9 cellular contexts compared by ENCODE assay signal in the genomic region with DNA sequence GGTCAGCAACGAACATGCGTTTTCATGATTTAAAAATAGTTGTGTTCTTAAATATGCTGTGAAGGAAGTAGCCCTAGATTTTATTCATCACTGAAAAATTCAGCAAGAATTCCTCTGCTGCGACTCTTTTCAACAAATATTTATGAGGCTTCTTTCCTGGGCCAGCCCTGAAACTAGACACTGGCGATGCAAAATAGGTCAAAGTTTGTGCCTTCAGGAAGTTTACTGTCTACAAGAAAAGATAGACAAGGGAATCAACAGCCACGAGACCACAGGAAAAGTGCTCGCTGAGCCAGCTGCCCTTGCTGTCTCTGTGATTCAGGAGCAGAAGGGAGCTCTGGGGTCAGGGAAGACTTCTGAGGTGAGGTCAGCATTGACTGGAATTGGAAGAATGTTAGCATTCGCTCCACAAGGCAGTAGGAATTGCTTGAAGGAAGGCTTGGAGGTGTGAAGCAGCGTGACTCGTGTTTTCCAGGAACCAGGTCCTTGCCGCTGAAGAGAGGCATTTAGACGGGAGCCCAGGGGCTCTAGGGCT. TPM values are rescaled to one million over a fixed set of nuclear protein-coding genes. Genes with fewer than 3 reads are reported as not detected.
DNase-seq lines count a peak whose midpoint lies in the region; ATAC-seq and TF ChIP-seq lines count a peak whose summit lies in the region.
"Had no signal": no experiment of that assay in that cellular context is flagged by ENCODE, and none has a peak within 500 bp of the region (broad histone marks: within the 10 kb centered on the region; RNA-seq: fewer than 3 reads in every experiment).

No MANE protein-coding gene starts in this region.

- DNase-seq in OCI-LY7 (ENCODE audit: low spot score) (no peak), dedifferentiated amniotic fluid mesenchymal stem cell (ENCODE audit: extremely low spot score) (peak; percentile 73), nephron progenitor cell (no peak), CD14-positive monocyte (ENCODE audit: low spot score) (no peak), COLO829 (ENCODE audit: low spot score) (no peak)
- DNase-seq: stimulated activated CD4-positive, alpha-beta T cell treated with anti-CD3 and anti-CD28 coated beads, Interleukin-2, amount 100 ng/mL, for 24 hours had no signal

- peak overlapping the region; percentile 76 for H3K4me2 ChIP-seq in OCI-LY7 (ENCODE audit: low read length)

- H3K36me3 ChIP-seq in ES-I3 (ENCODE audit: insufficient read depth, low read length) (peaks cover 23% of the 10 kb centered on the region), OCI-LY7 (ENCODE audit: insufficient read depth, low read length) (peaks cover 30% of the 10 kb centered on the region)

- H3K27me3 Mint-ChIP-seq in nephron progenitor cell (ENCODE audit: low read depth, poor library complexity): peaks cover 2% of the 10 kb centered on the region
- no peaks in the 10 kb centered on the region for H3K27me3 Mint-ChIP-seq in CD14-positive monocyte (ENCODE audit: low read depth in 3 of 3)

- H3K4me1 Mint-ChIP-seq in nephron progenitor cell: peaks cover 56% of the 10 kb centered on the region
- peaks cover 34% of the 10 kb centered on the region for H3K4me1 Mint-ChIP-seq in CD14-positive monocyte

- ATAC-seq in HG03354 (IDR thresholded peaks at IDR 0.05; ENCODE audit: poor library complexity, severe bottlenecking, unreplicated experiment): no peak
- no peak for ATAC-seq in HG02588 (IDR thresholded peaks at IDR 0.05; ENCODE audit: unreplicated experiment)

- H3K4me3 Mint-ChIP-seq in nephron progenitor cell (peak overlapping the region; percentile 100), CD14-positive monocyte (peak overlapping the region in 1 of 2 donors; percentile 64)

- H3K36me3 Mint-ChIP-seq in nephron progenitor cell (ENCODE audit: low read depth) (peaks cover 28% of the 10 kb centered on the region), CD14-positive monocyte (peaks cover 18 to 20% of the 10 kb centered on the region in 2 donors)

- H2AFZ ChIP-seq in OCI-LY7 (ENCODE audit: low read length): no peak overlapping the region

- H3K9me3 Mint-ChIP-seq in nephron progenitor cell (no peaks in the 10 kb centered on the region), CD14-positive monocyte (no peaks in the 10 kb centered on the region)

- peaks cover 24% of the 10 kb centered on the region for H3K4me1 ChIP-seq in ES-I3 (ENCODE audit: insufficient read depth, low read length)
- peaks cover 28% of the 10 kb centered on the region for H3K4me1 ChIP-seq in OCI-LY7 (ENCODE audit: insufficient read depth, low read length, poor library complexity, severe bottlenecking)

- peaks cover 41% of the 10 kb centered on the region for H3K79me2 ChIP-seq in OCI-LY7 (ENCODE audit: insufficient read depth, low read depth, low read length)

- no peaks in the 10 kb centered on the region for H3K9me2 ChIP-seq in OCI-LY7 (ENCODE audit: insufficient read depth, low read length)

- BruUV-seq in OCI-LY7 (replicated peaks; lab: Mats Ljungman, UMichigan): no TSS peak

- H3K27ac ChIP-seq in OCI-LY7 (ENCODE audit: low read depth, low read length, poor library complexity, severe bottlenecking): no peak overlapping the region

- POLR2A ChIA-PET in OCI-LY7 (lab: Charles Lee): no interaction called here

- peak overlapping the region; percentile 98 for H3K9ac ChIP-seq in ES-I3 (ENCODE audit: low read depth, low read length)

- H3K9me3 ChIP-seq in ES-I3 (ENCODE audit: control insufficient read depth, insufficient read depth, low read length) (no peaks in the 10 kb centered on the region), OCI-LY7 (ENCODE audit: low read length) (no peaks in the 10 kb centered on the region)

- peak overlapping the region; percentile 69 for H3K27ac Mint-ChIP-seq in nephron progenitor cell
- H3K27ac Mint-ChIP-seq in CD14-positive monocyte: peak overlapping the region in 1 of 7 donors; percentile 74

- peaks cover 23% of the 10 kb centered on the region for H4K20me1 ChIP-seq in OCI-LY7 (ENCODE audit: insufficient read depth, low read length)

- CTCF ChIA-PET in OCI-LY7 (lab: Charles Lee; ENCODE audit: unreplicated experiment): no interaction called here

- peak overlapping the region; percentile 78 for H3K4me3 ChIP-seq in OCI-LY7 (ENCODE audit: low read depth, low read length, poor library complexity, severe bottlenecking)

- no peak for TF ChIP-seq CTCF in OCI-LY7 (conservative IDR thresholded peaks at IDR 0.05; ENCODE audit: low read length)
- no peak for TF ChIP-seq CTCF in nephron progenitor cell (IDR thresholded peaks at IDR 0.05)
- TF ChIP-seq CTCF in CD14-positive monocyte (IDR thresholded peaks at IDR 0.05): no peak

- intact Hi-C loops in OCI-LY7 (cut with micrococcal nuclease; ENCODE audit: unreplicated experiment) (loop anchor here (5.0 to 10.0 kb wide), 2 partner anchors 138 to 360 kb away; partner anchors contain the start of genes CCDC42, CTC1 and PFAS), CD14-positive monocyte (cut with micrococcal nuclease) (loop anchor here (5.0 to 10.0 kb wide), 3 partner anchors 52 to 400 kb away; partner anchors contain the start of genes CCDC42 (in 2 of the 2) and NDEL1 (in 1 of the 2))

RNA-seq across cellular contexts. Expression of gene RPL26, which starts 1.9 kb away (rescaled TPM):
- total RNA-seq in OCI-LY7 (2014; rRNA removed; shearing (Covaris generic)): 4,013 and 5,038 TPM in 2 replicates
- 3,139 and 3,331 TPM in 2 replicates for total RNA-seq in OCI-LY7 (2022)
- 100 to 1,000 TPM; 859 to 884 TPM for polyA plus RNA-seq in CD14-positive monocyte

RNA-seq across cellular contexts. Expression of gene RNF222, which starts 12.8 kb away (rescaled TPM):
- total RNA-seq in OCI-LY7 (2014; rRNA removed; shearing (Covaris generic)): 0.06 TPM in 1 of 2 replicates, not detected in the other
- 0.15 TPM in 2 replicates for total RNA-seq in OCI-LY7 (2022)
- polyA plus RNA-seq in CD14-positive monocyte: not detected

RNA-seq across cellular contexts. Expression of gene ODF4, which starts 45.2 kb away (rescaled TPM):
- not detected in 2 replicates for total RNA-seq in OCI-LY7 (2014; rRNA removed; shearing (Covaris generic))
- total RNA-seq in OCI-LY7 (2022): not detected in 2 replicates
- polyA plus RNA-seq in CD14-positive monocyte: not detected

RNA-seq across cellular contexts. Expression of gene NDEL1, which starts 50.8 kb away (rescaled TPM):
- total RNA-seq in OCI-LY7 (2014; rRNA removed; shearing (Covaris generic)): 37.9 and 40.0 TPM in 2 replicates
- total RNA-seq in OCI-LY7 (2022): 65.7 and 69.9 TPM in 2 replicates
- 10 to 100 TPM; 29.8 to 39.7 TPM for polyA plus RNA-seq in CD14-positive monocyte
